In the genomic region with DNA sequence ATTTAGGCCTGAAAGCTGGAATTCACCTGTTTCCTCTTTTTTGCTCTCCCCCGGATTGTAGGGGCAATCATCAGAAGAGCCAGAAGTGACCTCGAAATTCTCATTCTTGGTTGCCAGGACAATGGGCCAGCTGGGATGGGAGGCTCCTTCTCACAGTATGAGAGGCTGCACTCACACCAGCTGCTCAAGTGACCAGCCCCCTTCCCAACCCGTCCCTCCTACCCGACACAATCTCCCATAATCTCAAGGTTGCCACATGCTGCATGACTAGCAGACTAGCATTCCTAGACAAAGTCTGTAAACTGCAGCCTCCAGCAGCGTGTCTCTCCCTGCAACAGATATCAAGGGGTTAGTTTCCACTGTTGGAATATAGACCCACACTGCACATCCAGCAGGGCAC, we compare ENCODE assay signal across 23 cellular contexts.
"Had no signal": no experiment of that assay in that cellular context is flagged by ENCODE, and none has a peak within 500 bp of the region (broad histone marks: within the 10 kb centered on the region; RNA-seq: fewer than 3 reads in every experiment).

No MANE protein-coding gene starts in this region.

- H3K27me3 ChIP-seq: foreskin keratinocyte, heart left ventricle, tibial nerve had no signal

- DNase-seq: activated B cell treated with CpG ODN at 0.5 μM for 24 hours; activated CD4-positive, alpha-beta T cell treated with anti-CD3 and anti-CD28 coated beads for 36 hours; activated naive CD4-positive, alpha-beta T cell treated with Interleukin-2 at 50 U/mL for 16 hours; activated T-cell treated with anti-CD3 and anti-CD28 coated beads for 4 hours; activated T-cell treated with anti-CD3 and anti-CD28 coated beads, Interleukin-2, amount 50 U/mL, for 72 hours; anterior cingulate cortex; endodermal cell; foreskin keratinocyte; heart left ventricle; hypothalamus; left ventricle myocardium inferior; occipital lobe; right cardiac atrium; stimulated activated CD4-positive, alpha-beta T cell treated with anti-CD3 and anti-CD28 coated beads, Interleukin-2, amount 100 ng/mL, for 48 hours; stimulated activated naive CD4-positive, alpha-beta T cell treated with Interleukin-2 at 50 U/mL for 16 hours had no signal

- ATAC-seq: activated CD4-positive, alpha-beta T cell treated with anti-CD3 and anti-CD28 coated beads for 36 hours; activated T-cell treated with anti-CD3 and anti-CD28 coated beads, Interleukin-2, amount 50 U/mL, for 72 hours; esophagus mucosa; foreskin keratinocyte; heart left ventricle; right cardiac atrium had no signal

- H3K9me3 Mint-ChIP-seq: activated B cell treated with CpG ODN at 0.5 μM for 24 hours; activated T-cell treated with anti-CD3 and anti-CD28 coated beads, Interleukin-2, amount 50 U/mL, for 72 hours; central memory CD8-positive, alpha-beta T cell; dendritic cell treated with granulocyte-macrophage colony-stimulating factor and Interleukin-4, amounts not matched to agents 40 ng/mL and 50 ng/mL, for 4 days had no signal

- H3K36me3 ChIP-seq: heart left ventricle, left ventricle myocardium inferior, tibial nerve had no signal

- H3K4me1 Mint-ChIP-seq: activated B cell treated with CpG ODN at 0.5 μM for 24 hours; central memory CD8-positive, alpha-beta T cell; endodermal cell; neural crest cell had no signal

- H3K4me3 ChIP-seq: heart left ventricle, left ventricle myocardium inferior, lung, tibial nerve had no signal

- H3K27me3 Mint-ChIP-seq: activated B cell treated with CpG ODN at 0.5 μM for 24 hours; activated CD4-positive, alpha-beta T cell treated with anti-CD3 and anti-CD28 coated beads for 36 hours; activated naive CD8-positive, alpha-beta T cell; dendritic cell treated with granulocyte-macrophage colony-stimulating factor and Interleukin-4, amounts not matched to agents 40 ng/mL and 50 ng/mL, for 4 days had no signal

- H3K4me3 Mint-ChIP-seq: activated B cell treated with CpG ODN at 0.5 μM for 24 hours; activated CD4-positive, alpha-beta T cell treated with anti-CD3 and anti-CD28 coated beads for 36 hours; activated naive CD8-positive, alpha-beta T cell; activated T-cell treated with anti-CD3 and anti-CD28 coated beads, Interleukin-2, amount 50 U/mL, for 72 hours; central memory CD8-positive, alpha-beta T cell; dendritic cell treated with granulocyte-macrophage colony-stimulating factor and Interleukin-4, amounts not matched to agents 40 ng/mL and 50 ng/mL, for 4 days; endodermal cell; neural crest cell had no signal

- H3K4me1 ChIP-seq: foreskin keratinocyte, heart left ventricle, left ventricle myocardium inferior, tibial nerve had no signal

- H3K27ac Mint-ChIP-seq: activated B cell treated with CpG ODN at 0.5 μM for 24 hours; activated CD4-positive, alpha-beta T cell treated with anti-CD3 and anti-CD28 coated beads for 36 hours; activated naive CD8-positive, alpha-beta T cell; activated T-cell treated with anti-CD3 and anti-CD28 coated beads, Interleukin-2, amount 50 U/mL, for 72 hours; dendritic cell treated with granulocyte-macrophage colony-stimulating factor and Interleukin-4, amounts not matched to agents 40 ng/mL and 50 ng/mL, for 4 days; endodermal cell had no signal

- H3K27ac ChIP-seq: foreskin keratinocyte, heart left ventricle, left ventricle myocardium inferior, tibial nerve had no signal

- FAIRE-seq: bronchial epithelial cell had no signal

- H3K9me3 ChIP-seq: heart left ventricle, left ventricle myocardium inferior, tibial nerve had no signal
